ENCODE assay signal across 12 cellular contexts in the genomic region with DNA sequence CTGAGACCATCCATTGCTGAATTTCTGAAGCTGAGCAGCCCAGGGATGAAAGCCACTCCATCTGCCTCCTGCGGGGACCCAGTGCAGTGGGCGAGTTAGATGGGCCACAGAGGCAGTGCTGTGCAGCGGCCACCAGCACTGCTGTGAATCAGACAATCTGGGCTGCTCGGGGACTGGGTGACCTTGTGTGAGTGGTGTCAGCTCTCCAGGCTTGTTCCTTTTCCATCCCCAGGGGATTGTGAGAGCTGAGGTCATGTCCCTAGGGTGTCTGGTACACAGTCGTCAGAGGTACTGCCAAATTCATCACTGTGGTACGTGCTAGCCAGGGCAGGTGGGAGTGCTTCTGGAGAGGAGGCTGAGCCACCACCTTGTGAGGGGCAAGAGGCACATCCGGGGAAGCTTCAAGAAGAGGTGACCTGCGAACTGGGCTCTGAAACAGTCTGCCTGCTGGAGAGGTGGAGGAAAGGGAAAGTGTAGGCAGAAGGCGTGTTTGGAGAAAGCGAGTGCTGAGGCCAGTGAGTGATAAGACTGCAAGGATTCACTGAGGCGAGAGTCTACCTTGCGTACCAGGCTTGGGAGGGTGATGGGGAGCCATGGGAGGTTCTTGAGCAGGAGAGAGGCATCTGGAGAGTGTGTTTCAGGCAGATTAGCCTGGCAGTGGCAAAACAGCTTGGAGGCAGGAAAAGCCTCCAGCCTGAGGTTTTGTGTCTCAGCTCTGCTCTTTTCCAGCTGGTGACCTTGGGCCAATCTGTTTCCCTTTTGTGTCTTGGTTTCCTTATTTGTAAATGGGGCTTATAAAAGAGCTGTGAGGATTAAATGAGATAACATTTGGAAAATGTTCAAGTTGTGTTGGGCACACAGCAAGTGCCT. TPM values are rescaled to one million over a fixed set of nuclear protein-coding genes. Genes with fewer than 3 reads are reported as not detected.
A peak's percentile ranks its signal among the peaks of the same experiment; 100 is the strongest.
DNase-seq lines count a peak whose midpoint lies in the region; ATAC-seq and TF ChIP-seq lines count a peak whose summit lies in the region.
"Had no signal": no experiment of that assay in that cellular context is flagged by ENCODE, and none has a peak within 500 bp of the region (broad histone marks: within the 10 kb centered on the region; RNA-seq: fewer than 3 reads in every experiment).

No MANE protein-coding gene starts in this region.

- CTCF ChIA-PET in CD4-positive, alpha-beta memory T cell (lab: Charles Lee; ENCODE audit: partially characterized antibody): no interaction called here
- CTCF ChIA-PET in OCI-LY7 (lab: Charles Lee; ENCODE audit: unreplicated experiment): no interaction called here

- BruUV-seq in OCI-LY7 (replicated peaks; lab: Mats Ljungman, UMichigan): no TSS peak

- no peak overlapping the region for H3K4me3 ChIP-seq in AG10803 (ENCODE audit: low read length)
- no peak overlapping the region for H3K4me3 ChIP-seq in LNCaP clone FGC (ENCODE audit: low read depth, low read length)
- H3K4me3 ChIP-seq in adrenal gland: no peak overlapping the region
- no peak overlapping the region for H3K4me3 ChIP-seq in CD4-positive, alpha-beta memory T cell (ENCODE audit: low read length in 2 of 2)
- no peak overlapping the region for H3K4me3 ChIP-seq in OCI-LY7 (ENCODE audit: low read depth, low read length, poor library complexity, severe bottlenecking)

- no peak for TF ChIP-seq CTCF in AG10803 (conservative IDR thresholded peaks at IDR 0.05; ENCODE audit: low read length)
- no peak for TF ChIP-seq CTCF in LNCaP clone FGC (IDR thresholded peaks at IDR 0.05; ENCODE audit: control insufficient read depth, extremely low read depth, insufficient read depth)
- TF ChIP-seq CTCF in adrenal gland (IDR thresholded peaks at IDR 0.05): no peak
- TF ChIP-seq CTCF in OCI-LY7 (conservative IDR thresholded peaks at IDR 0.05; ENCODE audit: low read length): no peak

- peaks cover 15% of the 10 kb centered on the region for H3K4me1 Mint-ChIP-seq in memory B cell
- H3K4me1 Mint-ChIP-seq in CD4-positive, alpha-beta memory T cell: peaks cover 2 to 8% (median 5%) of the 10 kb centered on the region in 4 donors

- peak overlapping the region; percentile 28 to 94 (median 90) for H3K27ac ChIP-seq in adrenal gland
- no peak overlapping the region for H3K27ac ChIP-seq in CD4-positive, alpha-beta memory T cell (ENCODE audit: low read depth, low read length)
- no peak overlapping the region for H3K27ac ChIP-seq in OCI-LY7 (ENCODE audit: low read depth, low read length, poor library complexity, severe bottlenecking)

- no peak for TF ChIP-seq POLR2A in adrenal gland (IDR thresholded peaks at IDR 0.05)

- H3K4me1 ChIP-seq in adrenal gland (replicated peaks in 1 of 2) (peaks cover 24 to 28% of the 10 kb centered on the region in 2 donors), OCI-LY7 (ENCODE audit: insufficient read depth, low read length, poor library complexity, severe bottlenecking) (peaks cover 9% of the 10 kb centered on the region)
- peaks cover 5% of the 10 kb centered on the region for H3K4me1 ChIP-seq in CD4-positive, alpha-beta memory T cell (ENCODE audit: insufficient read depth, low read length)

- DNase-seq in AG10803 (ENCODE audit: low read depth) (peak; percentile 14), LNCaP clone FGC (ENCODE audit: low read depth) (peak; percentile 8), adrenal gland (peak in 6 of 7 donors; percentile 83 to 93 (median 88)), memory B cell (ENCODE audit: low spot score in 2 of 2) (no peak), 8988T (no peak), OCI-LY7 (ENCODE audit: low spot score) (no peak)
- no peak for DNase-seq in CD4-positive, alpha-beta memory T cell
- DNase-seq: CD8-positive, alpha-beta memory T cell; NCI-H510A treated with DMSO at 0.1 percent for 48 hours had no signal

- peaks cover 5% of the 10 kb centered on the region for H3K36me3 Mint-ChIP-seq in memory B cell
- no peaks in the 10 kb centered on the region for H3K36me3 Mint-ChIP-seq in CD4-positive, alpha-beta memory T cell

- H3K27ac Mint-ChIP-seq in memory B cell: no peak overlapping the region
- peak overlapping the region in 1 of 7 donors; percentile 3 for H3K27ac Mint-ChIP-seq in CD4-positive, alpha-beta memory T cell
- H3K27ac Mint-ChIP-seq: CD8-positive, alpha-beta memory T cell; stimulated activated naive CD8-positive, alpha-beta T cell treated with anti-CD3 and anti-CD28 coated beads, Interleukin-15, Interleukin-2, amounts not matched to agents 100 ng/mL and 50 ng/mL, for 24 hours had no signal

- no peak overlapping the region for H2AFZ ChIP-seq in OCI-LY7 (ENCODE audit: low read length)

- no peak overlapping the region for H3K4me2 ChIP-seq in OCI-LY7 (ENCODE audit: low read length)

- H3K27me3 Mint-ChIP-seq in memory B cell: peaks cover 20% of the 10 kb centered on the region
- peaks cover 2 to 3% of the 10 kb centered on the region in 2 donors for H3K27me3 Mint-ChIP-seq in CD4-positive, alpha-beta memory T cell

- H3K36me3 ChIP-seq in adrenal gland (replicated peaks in 1 of 2) (no peaks in the 10 kb centered on the region), OCI-LY7 (ENCODE audit: insufficient read depth, low read length) (no peaks in the 10 kb centered on the region)
- H3K36me3 ChIP-seq in CD4-positive, alpha-beta memory T cell (ENCODE audit: insufficient read depth, low read length): no peaks in the 10 kb centered on the region

- no peaks in the 10 kb centered on the region for H3K9me3 Mint-ChIP-seq in memory B cell
- H3K9me3 Mint-ChIP-seq in CD4-positive, alpha-beta memory T cell: no peaks in the 10 kb centered on the region
- H3K9me3 Mint-ChIP-seq: CD8-positive, alpha-beta memory T cell; stimulated activated naive CD8-positive, alpha-beta T cell treated with anti-CD3 and anti-CD28 coated beads, Interleukin-15, Interleukin-2, amounts not matched to agents 100 ng/mL and 50 ng/mL, for 24 hours had no signal

- peaks cover 3% of the 10 kb centered on the region for H3K27me3 ChIP-seq in adrenal gland
- H3K27me3 ChIP-seq in CD4-positive, alpha-beta memory T cell (ENCODE audit: insufficient read depth, low read length): no peaks in the 10 kb centered on the region

- no peaks in the 10 kb centered on the region for H3K9me2 ChIP-seq in OCI-LY7 (ENCODE audit: insufficient read depth, low read length)

- POLR2A ChIA-PET in CD4-positive, alpha-beta memory T cell (lab: Charles Lee; ENCODE audit: partially characterized antibody): interaction anchor here (1.6 kb wide), 1 partner anchor 627 kb away, joined by 4 read pairs; no protein-coding TSS in a partner anchor
- POLR2A ChIA-PET in OCI-LY7 (lab: Charles Lee): no interaction called here

- 30 to 42% (median 36%) methylated on average over 8 to 12 of the region's 12 CpGs for WGBS in adrenal gland, 4 donors

- intact Hi-C loops in adrenal gland (cut with DNase I) (no loop called here), OCI-LY7 (cut with micrococcal nuclease; ENCODE audit: unreplicated experiment) (no loop called here)
- intact Hi-C loops in CD4-positive, alpha-beta memory T cell (cut with micrococcal nuclease): no loop called here

- H3K79me2 ChIP-seq in OCI-LY7 (ENCODE audit: insufficient read depth, low read depth, low read length): no peaks in the 10 kb centered on the region

- no peaks in the 10 kb centered on the region for H4K20me1 ChIP-seq in OCI-LY7 (ENCODE audit: insufficient read depth, low read length)

- no peak overlapping the region for H3K4me3 Mint-ChIP-seq in memory B cell
- no peak overlapping the region for H3K4me3 Mint-ChIP-seq in CD4-positive, alpha-beta memory T cell
- H3K4me3 Mint-ChIP-seq: CD8-positive, alpha-beta memory T cell; stimulated activated naive CD8-positive, alpha-beta T cell treated with anti-CD3 and anti-CD28 coated beads, Interleukin-15, Interleukin-2, amounts not matched to agents 100 ng/mL and 50 ng/mL, for 24 hours had no signal

- ATAC-seq in memory B cell (ENCODE audit: low read depth): peak; percentile 40
- ATAC-seq in HG02938 (IDR thresholded peaks at IDR 0.05; ENCODE audit: unreplicated experiment): no peak

- H3K9me3 ChIP-seq in adrenal gland (replicated peaks in 1 of 3) (no peaks in the 10 kb centered on the region), OCI-LY7 (ENCODE audit: low read length) (no peaks in the 10 kb centered on the region)
- no peaks in the 10 kb centered on the region for H3K9me3 ChIP-seq in CD4-positive, alpha-beta memory T cell (ENCODE audit: control insufficient read depth in 1 of 2, low read length in 2 of 2)

RNA-seq across cellular contexts. Expression of gene CACNA1I, which starts 22.7 kb away (rescaled TPM):
- 10 to 100 TPM in 2 of 8 donors, 1 to 10 TPM in 6; 1.1 to 11.8 (median 3.2) TPM for total RNA-seq in adrenal gland
- polyA plus RNA-seq in adrenal gland: 10 to 100 TPM in 1 of 3 donors, 1 to 10 TPM in 1, under 1 TPM in 1; 0.46 to 20.1 (median 7.4) TPM
- total RNA-seq in CD4-positive, alpha-beta memory T cell: 10 to 100 TPM; 57.8 to 58.0 TPM
- polyA plus RNA-seq in CD4-positive, alpha-beta memory T cell: 1 to 10 TPM in 1 of 2 donors, under 1 TPM in 1; 0.30 to 1.6 TPM
- total RNA-seq in OCI-LY7 (2014; rRNA removed; shearing (Covaris generic)): 0.03 TPM in 2 replicates
- 0.17 TPM in 1 of 2 replicates, not detected in the other for total RNA-seq in OCI-LY7 (2022)
- total RNA-seq: dermis microvascular lymphatic vessel endothelial cell had no signal

Comparison
In these comparisons a context has a peak if more than half of its experiments do, and no peak if none do; other contexts are left out.
1. DNase-seq: peak in AG10803 (single experiment), LNCaP clone FGC (single experiment) and adrenal gland (6 of 7); none in memory B cell (0 of 2), CD4-positive, alpha-beta memory T cell (0 of 5), 8988T (single experiment) and OCI-LY7 (single experiment).
2. H3K27ac ChIP-seq: peak in adrenal gland (5 of 5); none in CD4-positive, alpha-beta memory T cell (single experiment) and OCI-LY7 (single experiment).
3. RNA of gene CACNA1I, which starts 22.7 kb away (total RNA-seq): 57.8 to 58.0 TPM in CD4-positive, alpha-beta memory T cell; 1.1 to 11.8 TPM in adrenal gland and 0.03 to 0.17 TPM in OCI-LY7; every median in the first group is over 4 times any median in the second.